Comparison of ENCODE assay signal across 13 cellular contexts in genomic region chr11:12137005-12137690, GRCh38. TPM values are rescaled to one million over a fixed set of nuclear protein-coding genes. Genes with fewer than 3 reads are reported as not detected.
DNase-seq lines count a peak whose midpoint lies in the region; ATAC-seq lines count a peak whose summit lies in the region.
"Had no signal": no experiment of that assay in that cellular context is flagged by ENCODE, and none has a peak within 500 bp of the region (broad histone marks: within the 10 kb centered on the region; RNA-seq: fewer than 3 reads in every experiment).

No MANE protein-coding gene starts in this region.

- H3K9me3 Mint-ChIP-seq in naive thymus-derived CD8-positive, alpha-beta T cell: no peaks in the 10 kb centered on the region
- H3K9me3 Mint-ChIP-seq: activated naive CD8-positive, alpha-beta T cell treated with anti-CD3 and anti-CD28 coated beads, Interleukin-2, amount 10 ng/mL, durations not matched to agents 7 days and 5 days; CD8-positive, alpha-beta T cell; immature natural killer cell had no signal

- H3K4me1 Mint-ChIP-seq in naive thymus-derived CD8-positive, alpha-beta T cell: peaks cover 26 to 38% (median 36%) of the 10 kb centered on the region in 4 donors

- peaks cover 0 to 3% (median 0%) of the 10 kb centered on the region in 3 donors for H3K36me3 Mint-ChIP-seq in naive thymus-derived CD8-positive, alpha-beta T cell
- H3K36me3 Mint-ChIP-seq: CD8-positive, alpha-beta T cell had no signal

- DNase-seq in D341Med (ENCODE audit: low spot score): peak; percentile 49
- DNase-seq in NCI-H82 treated with DMSO at 0.1 percent for 48 hours (lab: John Stamatoyannopoulos, UW; ENCODE audit: unreplicated experiment): peak; percentile 39
- no peak for DNase-seq in epithelial cell of prostate (ENCODE audit: low read depth, low spot score)
- peak; percentile 80 for DNase-seq in pons (ENCODE audit: low spot score)
- no peak for DNase-seq in naive thymus-derived CD8-positive, alpha-beta T cell
- DNase-seq: activated CD4-positive, CD25-positive, alpha-beta regulatory T cell treated with anti-CD3 and anti-CD28 coated beads, Interleukin-2, amount 50 U/mL, for 72 hours; activated naive CD8-positive, alpha-beta T cell treated with anti-CD3 and anti-CD28 coated beads, Interleukin-2, amount 10 ng/mL, durations not matched to agents 7 days and 5 days; CD8-positive, alpha-beta T cell; immature natural killer cell had no signal

- peak overlapping the region; percentile 72 for H3K27ac ChIP-seq in epithelial cell of prostate

- no peak overlapping the region for H3K4me3 Mint-ChIP-seq in naive thymus-derived CD8-positive, alpha-beta T cell
- H3K4me3 Mint-ChIP-seq: activated naive CD8-positive, alpha-beta T cell treated with anti-CD3 and anti-CD28 coated beads, Interleukin-2, amount 10 ng/mL, durations not matched to agents 7 days and 5 days; CD8-positive, alpha-beta T cell; immature natural killer cell had no signal

- POLR2A ChIA-PET in naive thymus-derived CD8-positive, alpha-beta T cell (lab: Charles Lee): no interaction called here

- ATAC-seq in GM21786 (IDR thresholded peaks at IDR 0.05; ENCODE audit: unreplicated experiment): no peak
- no peak for ATAC-seq in HG02973 (IDR thresholded peaks at IDR 0.05; ENCODE audit: unreplicated experiment)
- ATAC-seq in GM21825 (IDR thresholded peaks at IDR 0.05; ENCODE audit: unreplicated experiment): no peak
- no peak for ATAC-seq in naive thymus-derived CD8-positive, alpha-beta T cell
- ATAC-seq: CD8-positive, alpha-beta T cell; GM12878 had no signal

- H3K27me3 Mint-ChIP-seq in naive thymus-derived CD8-positive, alpha-beta T cell: no peaks in the 10 kb centered on the region
- H3K27me3 Mint-ChIP-seq: activated naive CD8-positive, alpha-beta T cell treated with anti-CD3 and anti-CD28 coated beads, Interleukin-2, amount 10 ng/mL, durations not matched to agents 7 days and 5 days had no signal

- H3K27ac Mint-ChIP-seq in naive thymus-derived CD8-positive, alpha-beta T cell: no peak overlapping the region
- H3K27ac Mint-ChIP-seq: activated naive CD8-positive, alpha-beta T cell treated with anti-CD3 and anti-CD28 coated beads, Interleukin-2, amount 10 ng/mL, durations not matched to agents 7 days and 5 days; CD8-positive, alpha-beta T cell; immature natural killer cell had no signal

RNA-seq across cellular contexts. Expression of gene MICAL2, which starts 26.8 kb away (rescaled TPM):
- 1 to 10 TPM; 5.0 to 7.0 TPM for total RNA-seq in naive thymus-derived CD8-positive, alpha-beta T cell
- polyA plus RNA-seq in naive thymus-derived CD8-positive, alpha-beta T cell: 10 to 100 TPM in 1 of 3 donors, 1 to 10 TPM in 2; 2.3 to 12.3 (median 2.8) TPM

Comparison
In these comparisons a context has a peak if more than half of its experiments do, and no peak if none do; other contexts are left out.
1. DNase-seq: peak in D341Med (single experiment), NCI-H82 treated with DMSO at 0.1 percent for 48 hours (single experiment) and pons (single experiment); none in epithelial cell of prostate (single experiment) and naive thymus-derived CD8-positive, alpha-beta T cell (0 of 10).